27 cellular contexts compared by ENCODE assay signal in the genomic region with DNA sequence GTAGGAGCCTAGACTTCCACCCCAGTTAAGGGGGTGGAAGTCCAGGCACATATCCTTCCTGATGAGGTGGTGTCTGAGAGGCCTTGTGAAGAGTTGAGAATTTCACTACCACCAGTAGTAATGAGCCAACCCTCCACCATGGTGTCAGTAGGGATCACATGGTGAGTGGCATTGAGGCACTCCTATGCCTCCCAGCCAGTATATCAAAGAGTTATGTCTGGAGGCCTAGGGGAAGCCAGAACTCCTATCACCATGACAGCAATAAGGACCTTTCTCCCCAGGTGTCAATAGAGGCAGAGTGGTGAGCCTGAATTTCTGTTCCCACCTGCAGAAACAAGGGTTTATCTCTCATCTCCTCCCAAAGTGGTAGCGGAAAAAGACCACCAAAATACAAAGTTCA.
"Had no signal": no experiment of that assay in that cellular context is flagged by ENCODE, and none has a peak within 500 bp of the region (broad histone marks: within the 10 kb centered on the region; RNA-seq: fewer than 3 reads in every experiment).

No MANE protein-coding gene starts in this region.

- H3K4me1 Mint-ChIP-seq: activated naive CD4-positive, alpha-beta T cell treated with anti-CD3 and anti-CD28 coated beads, Interleukin-2, amount 50 U/mL, for 24 hours; central memory CD8-positive, alpha-beta T cell; endodermal cell had no signal

- H3K27ac Mint-ChIP-seq: activated CD4-positive, alpha-beta memory T cell treated with anti-CD3 and anti-CD28 coated beads for 36 hours; activated CD4-positive, alpha-beta T cell treated with anti-CD3 and anti-CD28 coated beads for 36 hours; activated naive CD4-positive, alpha-beta T cell treated with anti-CD3 and anti-CD28 coated beads for 36 hours; activated naive CD4-positive, alpha-beta T cell treated with anti-CD3 and anti-CD28 coated beads, Interleukin-2, amount 50 U/mL, for 24 hours; activated naive CD8-positive, alpha-beta T cell treated with anti-CD3 and anti-CD28 coated beads, Interleukin-2, amount 10 ng/mL, durations not matched to agents 7 days and 5 days; dendritic cell treated with granulocyte-macrophage colony-stimulating factor and Interleukin-4, amounts not matched to agents 40 ng/mL and 50 ng/mL, for 4 days; endodermal cell had no signal

- H3K4me3 Mint-ChIP-seq: activated CD4-positive, alpha-beta memory T cell treated with anti-CD3 and anti-CD28 coated beads for 36 hours; activated CD4-positive, alpha-beta T cell treated with anti-CD3 and anti-CD28 coated beads for 36 hours; activated CD4-positive, alpha-beta T cell treated with anti-CD3 and anti-CD28 coated beads, Interleukin-2, amount 10 ng/mL, durations not matched to agents 24 days and 14 days; activated naive CD4-positive, alpha-beta T cell treated with anti-CD3 and anti-CD28 coated beads for 36 hours; activated naive CD4-positive, alpha-beta T cell treated with anti-CD3 and anti-CD28 coated beads, Interleukin-2, amount 50 U/mL, for 24 hours; activated naive CD8-positive, alpha-beta T cell treated with anti-CD3 and anti-CD28 coated beads, Interleukin-2, amount 10 ng/mL, durations not matched to agents 7 days and 5 days; central memory CD8-positive, alpha-beta T cell; dendritic cell treated with granulocyte-macrophage colony-stimulating factor and Interleukin-4, amounts not matched to agents 40 ng/mL and 50 ng/mL, for 4 days; endodermal cell had no signal

- FAIRE-seq: astrocyte, bronchial epithelial cell, frontal cortex had no signal

- H3K27me3 Mint-ChIP-seq: activated CD4-positive, alpha-beta T cell treated with anti-CD3 and anti-CD28 coated beads for 36 hours; activated naive CD4-positive, alpha-beta T cell treated with anti-CD3 and anti-CD28 coated beads, Interleukin-2, amount 50 U/mL, for 24 hours; dendritic cell treated with granulocyte-macrophage colony-stimulating factor and Interleukin-4, amounts not matched to agents 40 ng/mL and 50 ng/mL, for 4 days had no signal

- H3K4me3 ChIP-seq: coronary artery, dorsolateral prefrontal cortex had no signal

- H3K27me3 ChIP-seq: brain microvascular endothelial cell, dorsolateral prefrontal cortex had no signal

- H3K27ac ChIP-seq: brain microvascular endothelial cell, coronary artery, dorsolateral prefrontal cortex had no signal

- H3K36me3 Mint-ChIP-seq: activated CD4-positive, alpha-beta memory T cell treated with anti-CD3 and anti-CD28 coated beads for 36 hours; activated naive CD8-positive, alpha-beta T cell treated with anti-CD3 and anti-CD28 coated beads, Interleukin-2, amount 10 ng/mL, durations not matched to agents 7 days and 5 days had no signal

- ATAC-seq: activated CD4-positive, alpha-beta T cell treated with anti-CD3 and anti-CD28 coated beads for 36 hours; esophagus mucosa had no signal

- H3K36me3 ChIP-seq: brain microvascular endothelial cell had no signal

- DNase-seq: activated CD4-positive, alpha-beta memory T cell treated with anti-CD3 and anti-CD28 coated beads for 36 hours; activated CD4-positive, alpha-beta T cell treated with anti-CD3 and anti-CD28 coated beads for 36 hours; activated CD4-positive, alpha-beta T cell treated with anti-CD3 and anti-CD28 coated beads, Interleukin-2, amount 10 ng/mL, durations not matched to agents 24 days and 14 days; activated CD4-positive, CD25-positive, alpha-beta regulatory T cell; activated CD4-positive, CD25-positive, alpha-beta regulatory T cell treated with anti-CD3 and anti-CD28 coated beads, Interleukin-2, amount 50 U/mL, for 72 hours; activated CD8-positive, alpha-beta memory T cell treated with anti-CD3 and anti-CD28 coated beads for 24 hours; activated effector memory CD4-positive, alpha-beta T cell treated with Interleukin-2 at 50 U/mL for 16 hours; activated naive CD4-positive, alpha-beta T cell treated with anti-CD3 and anti-CD28 coated beads for 36 hours; activated naive CD8-positive, alpha-beta T cell treated with anti-CD3 and anti-CD28 coated beads, Interleukin-2, amount 10 ng/mL, durations not matched to agents 7 days and 5 days; activated T-cell treated with anti-CD3 and anti-CD28 coated beads, Interleukin-2, amount 50 U/mL, for 48 hours; amniotic stem cell; anterior cingulate cortex; brain microvascular endothelial cell; dorsolateral prefrontal cortex; effector memory CD4-positive, alpha-beta T cell; endodermal cell; foreskin fibroblast; head of caudate nucleus; T-helper 2 cell had no signal
